In genomic region chr10:124105594-124105993, GRCh38 we compare ENCODE assay signal across 13 cellular contexts. TPM values are rescaled to one million over a fixed set of nuclear protein-coding genes. Genes with fewer than 3 reads are reported as not detected.
A peak's percentile ranks its signal among the peaks of the same experiment; 100 is the strongest.
DNase-seq lines count a peak whose midpoint lies in the region; ATAC-seq and TF ChIP-seq lines count a peak whose summit lies in the region.
"Had no signal": no experiment of that assay in that cellular context is flagged by ENCODE, and none has a peak within 500 bp of the region (broad histone marks: within the 10 kb centered on the region; RNA-seq: fewer than 3 reads in every experiment).

No MANE protein-coding gene starts in this region.

- CTCF ChIA-PET in activated B cell treated with CpG ODN at 0.5 μM for 24 hours (lab: Charles Lee) = interaction anchor here (1.0 to 3.0 kb wide), 4 partner anchors 11 to 110 kb away, joined by 3 to 12 read pairs (median 6); no protein-coding TSS in a partner anchor
- CTCF ChIA-PET in CD4-positive, alpha-beta memory T cell (lab: Charles Lee; ENCODE audit: partially characterized antibody) = no interaction called here

- H3K36me3 ChIP-seq in sigmoid colon = no peaks in the 10 kb centered on the region
- H3K36me3 ChIP-seq in CD4-positive, alpha-beta memory T cell (ENCODE audit: insufficient read depth, low read length) = no peaks in the 10 kb centered on the region
- H3K36me3 ChIP-seq in H7 (replicated peaks; ENCODE audit: control insufficient read depth, insufficient read depth, low read length) = no peaks in the 10 kb centered on the region

- 67 to 68% methylated on average over 5 of the region's 5 CpGs for WGBS in sigmoid colon, 2 donors

- H3K9me3 ChIP-seq in sigmoid colon = no peaks in the 10 kb centered on the region
- no peaks in the 10 kb centered on the region for H3K9me3 ChIP-seq in CD4-positive, alpha-beta memory T cell (ENCODE audit: control insufficient read depth in 1 of 2, low read length in 2 of 2)

- DNase-seq in EH (ENCODE audit: low read depth) (peak; percentile 59), activated B cell treated with CpG ODN at 0.5 μM for 24 hours (no peak), germinal center (ENCODE audit: low spot score) (peak; percentile 51), sigmoid colon (no peak), hippocampal formation (lab: John Stamatoyannopoulos, UW) (no peak), GDM1 (lab: John Stamatoyannopoulos, UW) (no peak), H7 (no peak)
- DNase-seq in CD4-positive, alpha-beta memory T cell = no peak
- DNase-seq: activated naive CD8-positive, alpha-beta T cell treated with anti-CD3 and anti-CD28 coated beads, Interleukin-2, amount 50 U/mL, for 24 hours; Kasumi-1; mesendoderm; NCI-H2171; SHP77 treated with DMSO at 0.1 percent for 48 hours had no signal

- no peak for TF ChIP-seq EP300 in sigmoid colon (IDR thresholded peaks at IDR 0.05)

- H3K4me3 Mint-ChIP-seq in activated B cell treated with CpG ODN at 0.5 μM for 24 hours = peak overlapping the region; percentile 69
- H3K4me3 Mint-ChIP-seq in CD4-positive, alpha-beta memory T cell = no peak overlapping the region
- H3K4me3 Mint-ChIP-seq: activated naive CD8-positive, alpha-beta T cell treated with anti-CD3 and anti-CD28 coated beads, Interleukin-2, amount 50 U/mL, for 24 hours had no signal

- peaks cover 0 to 37% (median 34%) of the 10 kb centered on the region in 4 donors for H3K4me1 ChIP-seq in sigmoid colon
- no peaks in the 10 kb centered on the region for H3K4me1 ChIP-seq in CD4-positive, alpha-beta memory T cell (ENCODE audit: insufficient read depth, low read length)

- peaks cover 3% of the 10 kb centered on the region for H3K9me3 Mint-ChIP-seq in activated B cell treated with CpG ODN at 0.5 μM for 24 hours
- peaks cover 0 to 4% (median 0%) of the 10 kb centered on the region in 8 donors for H3K9me3 Mint-ChIP-seq in CD4-positive, alpha-beta memory T cell
- H3K9me3 Mint-ChIP-seq: activated naive CD8-positive, alpha-beta T cell treated with anti-CD3 and anti-CD28 coated beads, Interleukin-2, amount 50 U/mL, for 24 hours had no signal

- H3K27me3 ChIP-seq in sigmoid colon = no peaks in the 10 kb centered on the region
- no peaks in the 10 kb centered on the region for H3K27me3 ChIP-seq in CD4-positive, alpha-beta memory T cell (ENCODE audit: insufficient read depth, low read length)
- H3K27me3 ChIP-seq in H7 (ENCODE audit: control insufficient read depth, insufficient read depth, low read length) = no peaks in the 10 kb centered on the region

- no peaks in the 10 kb centered on the region for H3K27me3 Mint-ChIP-seq in activated B cell treated with CpG ODN at 0.5 μM for 24 hours
- peaks cover 3 to 9% of the 10 kb centered on the region in 2 donors for H3K27me3 Mint-ChIP-seq in CD4-positive, alpha-beta memory T cell

- H3K4me1 Mint-ChIP-seq in activated B cell treated with CpG ODN at 0.5 μM for 24 hours = peaks cover 71% of the 10 kb centered on the region
- H3K4me1 Mint-ChIP-seq in CD4-positive, alpha-beta memory T cell = peaks cover 0 to 2% (median under 1%) of the 10 kb centered on the region in 4 donors

- TF ChIP-seq POLR2A in sigmoid colon (IDR thresholded peaks at IDR 0.05) = no peak

- peak overlapping the region; percentile 82 to 84 (median 83) for H3K27ac ChIP-seq in sigmoid colon
- no peak overlapping the region for H3K27ac ChIP-seq in CD4-positive, alpha-beta memory T cell (ENCODE audit: low read depth, low read length)

- POLR2A ChIA-PET in activated B cell treated with CpG ODN at 0.5 μM for 24 hours (lab: Charles Lee) = interaction anchor here (0.6 to 3.0 kb wide), 7 partner anchors 12 to 305 kb away, joined by 3 to 26 read pairs (median 7); partner anchors contain the start of gene CHST15
- POLR2A ChIA-PET in CD4-positive, alpha-beta memory T cell (lab: Charles Lee; ENCODE audit: partially characterized antibody) = no interaction called here

- TF ChIP-seq CTCF in activated B cell treated with CpG ODN at 0.5 μM for 24 hours (IDR thresholded peaks at IDR 0.05) = no peak
- TF ChIP-seq CTCF in sigmoid colon (IDR thresholded peaks at IDR 0.05) = no peak

- peak overlapping the region; percentile 81 for H3K27ac Mint-ChIP-seq in activated B cell treated with CpG ODN at 0.5 μM for 24 hours
- no peak overlapping the region for H3K27ac Mint-ChIP-seq in CD4-positive, alpha-beta memory T cell
- H3K27ac Mint-ChIP-seq: activated naive CD8-positive, alpha-beta T cell treated with anti-CD3 and anti-CD28 coated beads, Interleukin-2, amount 50 U/mL, for 24 hours had no signal

- no peaks in the 10 kb centered on the region for H3K36me3 Mint-ChIP-seq in activated B cell treated with CpG ODN at 0.5 μM for 24 hours (ENCODE audit: low read depth)
- H3K36me3 Mint-ChIP-seq in CD4-positive, alpha-beta memory T cell = no peaks in the 10 kb centered on the region

- H3K4me3 ChIP-seq in sigmoid colon (no peak overlapping the region), H7 (ENCODE audit: insufficient read depth, low read depth, low read length) (no peak overlapping the region)
- H3K4me3 ChIP-seq in CD4-positive, alpha-beta memory T cell (ENCODE audit: low read length in 2 of 2) = no peak overlapping the region

- no peak for ATAC-seq in activated B cell treated with CpG ODN at 0.5 μM for 24 hours (ENCODE audit: low read depth)
- ATAC-seq: activated naive CD8-positive, alpha-beta T cell treated with anti-CD3 and anti-CD28 coated beads, Interleukin-2, amount 50 U/mL, for 24 hours had no signal

- intact Hi-C loops in activated B cell treated with CpG ODN at 0.5 μM for 24 hours (cut with micrococcal nuclease) (loop anchor here (5.0 kb wide), 2 partner anchors 37 to 117 kb away; no protein-coding TSS in a partner anchor), sigmoid colon (cut with DNase I) (loop anchor here (5.0 to 10.0 kb wide), 3 partner anchors 47 to 419 kb away; no protein-coding TSS in a partner anchor)
- intact Hi-C loops in CD4-positive, alpha-beta memory T cell (cut with micrococcal nuclease) = no loop called here

RNA-seq across cellular contexts. Expression of gene CHST15, which starts 12.2 kb away (rescaled TPM):
- total RNA-seq in activated B cell treated with CpG ODN at 0.5 μM for 24 hours (12.1 and 13.8 TPM in 2 replicates), sigmoid colon (10 to 100 TPM; 29.9 to 57.9 (median 43.8) TPM)
- 1 to 10 TPM; 2.4 to 8.7 (median 3.5) TPM for polyA plus RNA-seq in sigmoid colon
- total RNA-seq in CD4-positive, alpha-beta memory T cell = 1 to 10 TPM in 1 of 2 experiments, under 1 TPM in 1; 0.67 to 1.2 TPM
- under 1 TPM in 1 of 2 donors, not detected in 1; 0.13 TPM for polyA plus RNA-seq in CD4-positive, alpha-beta memory T cell
- 15.7 and 18.4 TPM in 2 replicates for total RNA-seq in H7 (2014; rRNA removed; shearing (Covaris generic))

Comparison
In these comparisons a context has a peak if more than half of its experiments do, and no peak if none do; other contexts are left out.
1. DNase-seq: peak in EH (single experiment) and germinal center (single experiment); none in activated B cell treated with CpG ODN at 0.5 μM for 24 hours (single experiment), sigmoid colon (single experiment), hippocampal formation (0 of 2), GDM1 (single experiment), CD4-positive, alpha-beta memory T cell (0 of 5) and H7 (single experiment).